Comparison of ENCODE assay signal across 21 cellular contexts in the genomic region with DNA sequence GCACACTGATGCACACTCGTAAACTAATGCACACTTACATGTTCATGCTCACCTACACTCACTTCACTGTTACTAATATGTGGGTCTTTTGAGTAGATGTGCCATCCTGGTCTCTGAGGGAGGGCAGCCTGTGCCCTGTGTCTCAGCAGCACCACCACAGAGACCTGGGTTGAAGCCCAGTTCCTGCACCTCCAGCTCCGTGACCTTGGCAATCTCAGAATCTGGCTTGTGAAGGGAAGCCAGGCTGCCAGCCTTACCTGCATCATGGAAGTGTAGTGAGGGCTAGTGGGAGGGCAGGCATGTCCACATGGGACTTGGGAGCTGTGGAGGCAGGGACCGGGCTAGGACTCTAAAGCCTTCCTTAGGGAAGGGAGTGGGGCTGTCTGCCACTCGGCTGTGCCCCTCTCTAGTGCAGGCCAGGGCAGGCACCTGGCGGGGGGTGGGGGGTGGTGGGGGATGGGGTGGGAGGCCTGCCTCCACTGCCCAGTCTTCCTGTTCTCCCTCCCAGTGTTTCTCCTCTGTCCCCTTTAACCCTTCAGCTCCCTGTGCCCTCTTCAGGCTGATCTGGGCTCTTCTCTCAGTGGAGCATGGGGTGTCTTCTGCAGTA. TPM values are rescaled to one million over a fixed set of nuclear protein-coding genes. Genes with fewer than 3 reads are reported as not detected.
DNase-seq lines count a peak whose midpoint lies in the region; ATAC-seq, FAIRE-seq and TF ChIP-seq lines count a peak whose summit lies in the region.
"Had no signal": no experiment of that assay in that cellular context is flagged by ENCODE, and none has a peak within 500 bp of the region (broad histone marks: within the 10 kb centered on the region; RNA-seq: fewer than 3 reads in every experiment).

No MANE protein-coding gene starts in this region.

- in situ Hi-C loops in KBM-7 (cut with MboI; ENCODE audit: low pct_unique_long_range_greater_than_20kb, low sequenced_read_pairs) = no loop called here

- DNase-seq in GM12892 (ENCODE audit: insufficient read length) = no peak
- DNase-seq in RPMI8226 = peak; percentile 24
- DNase-seq in pancreas = peak in 3 of 6 donors; percentile 27 to 42 (median 33)
- no peak for DNase-seq in midbrain (lab: John Stamatoyannopoulos, UW)
- no peak for DNase-seq in KBM-7
- DNase-seq in glomerular visceral epithelial cell (ENCODE audit: extremely low spot score) = no peak
- DNase-seq: activated CD4-positive, alpha-beta T cell treated with anti-CD3 and anti-CD28 coated beads for 36 hours; activated naive CD4-positive, alpha-beta T cell; activated T-cell treated with anti-CD3 and anti-CD28 coated beads, Interleukin-2, amount 50 U/mL, for 1 hour; COR-L47; GDM1; left colon; NCI-H1436 treated with DMSO at 0.1 percent for 48 hours; NCI-H446 treated with DMSO at 0.1 percent for 48 hours; OCI-M1 had no signal

- WGBS in pancreas, 2 donors = 49 to 51% methylated on average over 4 to 5 of the region's 5 CpGs

- no peak overlapping the region for H3K9ac ChIP-seq in iPS-20b (ENCODE audit: low read depth, low read length)
- H3K9ac ChIP-seq: KMS-11 had no signal

- peaks cover 7% of the 10 kb centered on the region for H3K27me3 ChIP-seq in iPS-20b (ENCODE audit: insufficient read depth, low read length)
- no peaks in the 10 kb centered on the region for H3K27me3 ChIP-seq in pancreas
- H3K27me3 ChIP-seq: tibial nerve had no signal

- ATAC-seq in pancreas = peak; percentile 48 to 91 (median 73)
- ATAC-seq: activated CD4-positive, alpha-beta T cell treated with anti-CD3 and anti-CD28 coated beads for 36 hours; HCT116; left colon; Right ventricle myocardium inferior had no signal

- TF ChIP-seq POLR2A in GM12892 (IDR thresholded peaks at IDR 0.05; ENCODE audit: low read depth, low read length) = 0 out of 2 replicates have a peak, but pooled peaks have one; percentile 18

- H3K36me3 ChIP-seq in iPS-20b (ENCODE audit: insufficient read depth, low read depth, low read length) = no peaks in the 10 kb centered on the region
- H3K36me3 ChIP-seq in pancreas = no peaks in the 10 kb centered on the region
- H3K36me3 ChIP-seq: heart left ventricle, tibial nerve had no signal

- H3K9me3 ChIP-seq in iPS-20b (ENCODE audit: insufficient read depth, low read depth, low read length) (no peaks in the 10 kb centered on the region), pancreas (no peaks in the 10 kb centered on the region)
- H3K9me3 ChIP-seq: heart left ventricle, tibial nerve had no signal

- intact Hi-C loops in pancreas (cut with DNase I) = no loop called here

- TF ChIP-seq CTCF in pancreas (IDR thresholded peaks at IDR 0.05) = no peak

- H3K4me1 ChIP-seq in iPS-20b (ENCODE audit: insufficient read depth, low read length) (peaks cover 24% of the 10 kb centered on the region), pancreas (no peaks in the 10 kb centered on the region)

- H3K4me3 ChIP-seq in iPS-20b (ENCODE audit: low read length) (peak overlapping the region; percentile 21; the same call in 1 of the 2 replicates), pancreas (no peak overlapping the region)
- H3K4me3 ChIP-seq: heart left ventricle, tibial nerve had no signal

- H3K27ac ChIP-seq in iPS-20b (ENCODE audit: low read length) (no peak overlapping the region), pancreas (no peak overlapping the region)
- H3K27ac ChIP-seq: heart left ventricle, KMS-11, tibial nerve had no signal

- no peak for FAIRE-seq in GM12892 (lab: Jason Lieb, UNC)
- FAIRE-seq in pancreas (lab: Jason Lieb, UNC) = no peak

RNA-seq across cellular contexts. Expression of gene ADCY1, which starts 8.1 kb away (rescaled TPM):
- 31.1 TPM for polyA plus RNA-seq in GM12892 (2012; ENCODE audit: missing spikeins)
- 1 to 10 TPM; 2.3 to 5.8 (median 4.5) TPM for total RNA-seq in pancreas
- polyA plus RNA-seq in pancreas = 1 to 10 TPM; 1.0 to 4.3 TPM
